8 cellular contexts compared by ENCODE assay signal in the genomic region with DNA sequence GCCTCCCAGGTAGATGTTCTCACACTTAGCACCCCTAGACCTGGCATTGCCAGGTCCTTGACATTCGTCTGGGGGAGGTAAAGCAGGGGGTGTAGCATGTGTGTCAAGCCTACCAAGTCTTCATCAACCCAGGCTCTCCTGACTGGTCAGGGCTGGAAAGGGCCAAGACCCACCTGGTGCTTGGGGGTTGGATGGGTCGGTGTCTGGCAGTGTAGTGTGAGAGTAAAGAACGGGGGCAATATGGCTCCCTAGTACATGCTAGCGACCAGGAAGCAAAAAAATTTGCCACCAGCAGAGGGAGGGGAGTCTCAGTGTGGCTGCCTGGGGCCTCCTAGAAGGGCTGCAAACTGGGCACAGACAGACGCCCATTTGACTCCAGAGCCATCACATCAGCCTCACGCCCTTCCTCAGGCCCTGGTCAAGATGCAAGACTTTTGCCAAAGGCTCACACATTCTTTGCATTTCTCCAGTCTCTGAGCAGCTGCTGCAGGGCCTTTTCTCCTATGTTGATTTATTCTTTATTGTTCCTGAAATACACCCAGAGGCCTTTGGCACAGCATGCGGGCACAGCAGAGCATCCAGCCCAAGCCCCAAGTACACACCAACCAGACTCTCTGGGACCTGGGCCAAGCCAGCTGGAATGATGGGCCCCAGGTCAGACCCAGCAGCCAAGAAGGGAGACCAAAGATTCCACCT. TPM values are rescaled to one million over a fixed set of nuclear protein-coding genes. Genes with fewer than 3 reads are reported as not detected.
A peak's percentile ranks its signal among the peaks of the same experiment; 100 is the strongest.
DNase-seq lines count a peak whose midpoint lies in the region; TF ChIP-seq lines count a peak whose summit lies in the region.

No MANE protein-coding gene starts in this region.

- H3K4me2 ChIP-seq in SU-DHL-6 (ENCODE audit: low read depth, low read length, poor library complexity, severe bottlenecking) (peak overlapping the region; percentile 81), mesendoderm (ENCODE audit: low read length) (no peak overlapping the region)

- no peaks in the 10 kb centered on the region for H3K36me3 ChIP-seq in SU-DHL-6 (ENCODE audit: low read length)
- H3K36me3 ChIP-seq in mesendoderm (ENCODE audit: control insufficient read depth, insufficient read depth, low read length), result no peaks in the 10 kb centered on the region
- no peaks in the 10 kb centered on the region for H3K36me3 ChIP-seq in uterus

- H2BK120ac ChIP-seq in mesendoderm (ENCODE audit: low read depth, low read length), result no peak overlapping the region

- TF ChIP-seq POLR2A in uterus (IDR thresholded peaks at IDR 0.05), result no peak

- no peak overlapping the region for H3K56ac ChIP-seq in mesendoderm (ENCODE audit: low read length)

- no peak overlapping the region for H2AK5ac ChIP-seq in mesendoderm (ENCODE audit: low read length)

- H3F3A ChIP-seq in SU-DHL-6 (ENCODE audit: insufficient read depth), result peaks cover 36% of the 10 kb centered on the region

- DNase-seq in NOMO-1 treated with DMSO at 0.1 percent for 48 hours (lab: John Stamatoyannopoulos, UW; ENCODE audit: unreplicated experiment) (peak; percentile 3), NOMO-1 treated with dmso at 0.1 percent for 144 hours (lab: John Stamatoyannopoulos, UW; ENCODE audit: unreplicated experiment) (no peak), mesendoderm (peak; percentile 72), uterus (peak; percentile 66 to 72), GM10248 (ENCODE audit: extremely low spot score) (no peak)
- DNase-seq in stimulated activated CD4-positive, alpha-beta T cell treated with anti-CD3 and anti-CD28 coated beads, Interleukin-4, amount 100 ng/mL, for 4 hours, result no peak

- peak overlapping the region; percentile 97 for H3K27ac ChIP-seq in SU-DHL-6 (ENCODE audit: low read depth, low read length)
- no peak overlapping the region for H3K27ac ChIP-seq in mesendoderm (ENCODE audit: low read depth, low read length)
- H3K27ac ChIP-seq in uterus, result peak overlapping the region; percentile 95 to 97

- H3K36me3 Mint-ChIP-seq in dendritic cell treated with granulocyte-macrophage colony-stimulating factor and Interleukin-4, amounts not matched to agents 40 ng/mL and 50 ng/mL, for 4 days (ENCODE audit: low read depth), result peaks cover 7% of the 10 kb centered on the region

- peaks cover 11% of the 10 kb centered on the region for H4K20me1 ChIP-seq in SU-DHL-6 (ENCODE audit: low read depth, low read length)

- H3K79me2 ChIP-seq in SU-DHL-6 (ENCODE audit: insufficient read depth, low read length) (peaks cover 99% of the 10 kb centered on the region), mesendoderm (ENCODE audit: control insufficient read depth, insufficient read depth, low read length) (peaks cover 39% of the 10 kb centered on the region)

- H3K4me3 Mint-ChIP-seq in dendritic cell treated with granulocyte-macrophage colony-stimulating factor and Interleukin-4, amounts not matched to agents 40 ng/mL and 50 ng/mL, for 4 days, result no peak overlapping the region

- no peak overlapping the region for H3K4ac ChIP-seq in mesendoderm (ENCODE audit: low read depth, low read length)

- peak overlapping the region; percentile 96 for H3K9ac ChIP-seq in SU-DHL-6 (ENCODE audit: low read length)
- H3K9ac ChIP-seq in mesendoderm (ENCODE audit: low read length), result no peak overlapping the region

- peaks cover 97% of the 10 kb centered on the region for H3K4me1 Mint-ChIP-seq in dendritic cell treated with granulocyte-macrophage colony-stimulating factor and Interleukin-4, amounts not matched to agents 40 ng/mL and 50 ng/mL, for 4 days (ENCODE audit: low read depth)

- H3K9me3 Mint-ChIP-seq in dendritic cell treated with granulocyte-macrophage colony-stimulating factor and Interleukin-4, amounts not matched to agents 40 ng/mL and 50 ng/mL, for 4 days, result no peaks in the 10 kb centered on the region

- CTCF ChIA-PET in GM10248 (lab: Yijun Ruan, JAX), result interaction anchor here (1.1 to 9.4 kb wide), 13 partner anchors 9 to 75 kb away, joined by 3 to 102 read pairs (median 8); no protein-coding TSS in a partner anchor

- no peak for TF ChIP-seq CTCF in SU-DHL-6 (IDR thresholded peaks at IDR 0.05; ENCODE audit: insufficient read depth, low read length, poor library complexity, severe bottlenecking)
- peak in 1 of 4 experiments; percentile 6 for TF ChIP-seq CTCF in uterus (IDR thresholded peaks at IDR 0.05)
- TF ChIP-seq CTCF in GM10248 (IDR thresholded peaks at IDR 0.05; ENCODE audit: control extremely low read depth, extremely low read depth, low read depth, missing control alignments), result no peak

- H4K5ac ChIP-seq in mesendoderm (ENCODE audit: low read length), result no peak overlapping the region

- no peak overlapping the region for H4K8ac ChIP-seq in mesendoderm (ENCODE audit: low read depth, low read length)

- WGBS in mesendoderm (ENCODE audit: extremely low coverage, insufficient coverage, low lambda C conversion rate), result no CpG with 5 or more reads among the region's 7 CpGs

- H2AFZ ChIP-seq in SU-DHL-6 (ENCODE audit: low read depth, low read length, severe bottlenecking), result no peak overlapping the region

- intact Hi-C loops in dendritic cell treated with granulocyte-macrophage colony-stimulating factor and Interleukin-4, amounts not matched to agents 40 ng/mL and 50 ng/mL, for 4 days (cut with micrococcal nuclease), result no loop called here
- intact Hi-C loops in uterus (cut with DNase I; ENCODE audit: low total_unique reads), result no loop called here

- peaks cover 42% of the 10 kb centered on the region for H3K79me1 ChIP-seq in mesendoderm (ENCODE audit: low read length)

- no peak overlapping the region for H3K4me3 ChIP-seq in SU-DHL-6 (ENCODE audit: insufficient read depth, low read length, poor library complexity, severe bottlenecking)
- H3K4me3 ChIP-seq in mesendoderm (ENCODE audit: low read length), result no peak overlapping the region
- no peak overlapping the region for H3K4me3 ChIP-seq in uterus

- H3K9me3 ChIP-seq in SU-DHL-6 (ENCODE audit: insufficient read depth, low read length) (no peaks in the 10 kb centered on the region), uterus (no peaks in the 10 kb centered on the region)

- peak overlapping the region; percentile 88 for H3K27ac Mint-ChIP-seq in dendritic cell treated with granulocyte-macrophage colony-stimulating factor and Interleukin-4, amounts not matched to agents 40 ng/mL and 50 ng/mL, for 4 days

- POLR2A ChIA-PET in GM10248 (lab: Yijun Ruan, JAX), result interaction anchor here (0.7 to 1.0 kb wide), 2 partner anchors 10 to 30 kb away, joined by 3 read pairs; no protein-coding TSS in a partner anchor

- H3K4me1 ChIP-seq in mesendoderm (ENCODE audit: control insufficient read depth, low read depth, low read length), result peaks cover 22% of the 10 kb centered on the region
- H3K4me1 ChIP-seq in uterus, result peaks cover 23 to 62% of the 10 kb centered on the region in 2 donors

- H3K18ac ChIP-seq in mesendoderm (ENCODE audit: low read length), result no peak overlapping the region

- H3K23ac ChIP-seq in mesendoderm (ENCODE audit: low read length), result no peak overlapping the region

- H2BK15ac ChIP-seq in mesendoderm (replicated peaks; ENCODE audit: low read depth), result no peak overlapping the region

- H2BK5ac ChIP-seq in mesendoderm (ENCODE audit: low read length), result no peak overlapping the region

- no peaks in the 10 kb centered on the region for H3K27me3 Mint-ChIP-seq in dendritic cell treated with granulocyte-macrophage colony-stimulating factor and Interleukin-4, amounts not matched to agents 40 ng/mL and 50 ng/mL, for 4 days

- H3K27me3 ChIP-seq in SU-DHL-6 (ENCODE audit: low read length), result no peaks in the 10 kb centered on the region
- no peaks in the 10 kb centered on the region for H3K27me3 ChIP-seq in mesendoderm (ENCODE audit: insufficient read depth, low read length, poor library complexity)
- no peaks in the 10 kb centered on the region for H3K27me3 ChIP-seq in uterus

- H3K9me2 ChIP-seq in SU-DHL-6 (replicated peaks; ENCODE audit: insufficient read depth, low read length), result no peaks in the 10 kb centered on the region

RNA-seq across cellular contexts. Expression of gene PNMA1, which starts 38.3 kb away (rescaled TPM):
- 34.5 TPM for polyA plus RNA-seq in mesendoderm (2013, experiment 1 of 2)
- polyA plus RNA-seq in mesendoderm (2013, experiment 2 of 2), result 34.4 TPM
- 10 to 100 TPM; 12.6 to 58.0 (median 39.4) TPM for total RNA-seq in uterus

Comparison
In these comparisons a context has a peak if more than half of its experiments do, and no peak if none do; other contexts are left out.
1. DNase-seq: peak in NOMO-1 treated with DMSO at 0.1 percent for 48 hours (single experiment), mesendoderm (single experiment) and uterus (2 of 2); none in NOMO-1 treated with dmso at 0.1 percent for 144 hours (single experiment), GM10248 (single experiment) and stimulated activated CD4-positive, alpha-beta T cell treated with anti-CD3 and anti-CD28 coated beads, Interleukin-4, amount 100 ng/mL, for 4 hours (0 of 2).